In genomic region chr3:195720831-195721594, GRCh38 we compare ENCODE assay signal across 9 cellular contexts. TPM values are rescaled to one million over a fixed set of nuclear protein-coding genes. Genes with fewer than 3 reads are reported as not detected.
DNase-seq lines count a peak whose midpoint lies in the region; ATAC-seq and TF ChIP-seq lines count a peak whose summit lies in the region.
"Not testable (repeated sequence)": the region's sequence is repeated elsewhere in the genome, so short reads cannot be mapped to it uniquely, and the experiment has no call there.
"Had no signal": no experiment of that assay in that cellular context is flagged by ENCODE, and none has a peak within 500 bp of the region (broad histone marks: within the 10 kb centered on the region; RNA-seq: fewer than 3 reads in every experiment).

MUC20 (plus strand) TSS chr3:195720978; CDS start chr3:195721008, 30 bp downstream.

- H3K9me3 ChIP-seq in Caco-2, ascending aorta, vagina: not testable (repeated sequence)

- not testable (repeated sequence) for H3K36me3 Mint-ChIP-seq in Caco-2 (ENCODE audit: insufficient read depth, unreplicated experiment); natural killer cell treated with Interleukin-12 subunit alpha and Interleukin-12 subunit beta and Interleukin-15 and Interleukin-18, amount 100 ng/mL, for 72 hours; stimulated activated effector memory CD8-positive, alpha-beta T cell treated with anti-CD3 and anti-CD28 coated beads, Interleukin-12 subunit alpha, Interleukin-12 subunit beta, amount 100 ng/mL, for 72 hours

- peaks cover 43% of the 10 kb centered on the region for H3K4me1 Mint-ChIP-seq in Caco-2 (ENCODE audit: low read depth, unreplicated experiment)
- H3K4me1 Mint-ChIP-seq in natural killer cell treated with Interleukin-12 subunit alpha and Interleukin-12 subunit beta and Interleukin-15 and Interleukin-18, amount 100 ng/mL, for 72 hours (ENCODE audit: low read depth in 2 of 2): not testable (repeated sequence)
- H3K4me1 Mint-ChIP-seq in stimulated activated effector memory CD8-positive, alpha-beta T cell treated with anti-CD3 and anti-CD28 coated beads, Interleukin-12 subunit alpha, Interleukin-12 subunit beta, amount 100 ng/mL, for 72 hours: peaks cover 17% of the 10 kb centered on the region

- not testable (repeated sequence) for H3K27me3 ChIP-seq in Caco-2 (replicated peaks; ENCODE audit: control insufficient read depth, insufficient read depth, low read length); ascending aorta; vagina

- peak within 1 kb of the TSS; percentile 74 for H3K27ac Mint-ChIP-seq in Caco-2 (ENCODE audit: unreplicated experiment)
- not testable (repeated sequence) for H3K27ac Mint-ChIP-seq in natural killer cell treated with Interleukin-12 subunit alpha and Interleukin-12 subunit beta and Interleukin-15 and Interleukin-18, amount 100 ng/mL, for 72 hours
- peak within 1 kb of the TSS; percentile 67 for H3K27ac Mint-ChIP-seq in stimulated activated effector memory CD8-positive, alpha-beta T cell treated with anti-CD3 and anti-CD28 coated beads, Interleukin-12 subunit alpha, Interleukin-12 subunit beta, amount 100 ng/mL, for 72 hours

- peak; percentile 32 to 44 for ATAC-seq in natural killer cell treated with Interleukin-12 subunit alpha and Interleukin-12 subunit beta and Interleukin-15 and Interleukin-18, amount 100 ng/mL, for 72 hours
- ATAC-seq in stimulated activated effector memory CD8-positive, alpha-beta T cell treated with anti-CD3 and anti-CD28 coated beads, Interleukin-12 subunit alpha, Interleukin-12 subunit beta, amount 100 ng/mL, for 72 hours: peak; percentile 47

- not testable (repeated sequence) for H3K4me3 ChIP-seq in Caco-2 (ENCODE audit: low read depth, low read length); ascending aorta; vagina

- H3K9me3 Mint-ChIP-seq in Caco-2 (ENCODE audit: unreplicated experiment); natural killer cell treated with Interleukin-12 subunit alpha and Interleukin-12 subunit beta and Interleukin-15 and Interleukin-18, amount 100 ng/mL, for 72 hours; stimulated activated effector memory CD8-positive, alpha-beta T cell treated with anti-CD3 and anti-CD28 coated beads, Interleukin-12 subunit alpha, Interleukin-12 subunit beta, amount 100 ng/mL, for 72 hours: not testable (repeated sequence)

- TF ChIP-seq POLR2A in vagina (IDR thresholded peaks at IDR 0.05): not testable (repeated sequence)

- intact Hi-C loops in Caco-2 (cut with micrococcal nuclease; ENCODE audit: unreplicated experiment); ascending aorta (cut with DNase I); vagina (cut with DNase I): not testable (repeated sequence)

- H3K4me3 Mint-ChIP-seq in Caco-2 (ENCODE audit: unreplicated experiment); natural killer cell treated with Interleukin-12 subunit alpha and Interleukin-12 subunit beta and Interleukin-15 and Interleukin-18, amount 100 ng/mL, for 72 hours: not testable (repeated sequence)
- peak within 1 kb of the TSS; percentile 19 for H3K4me3 Mint-ChIP-seq in stimulated activated effector memory CD8-positive, alpha-beta T cell treated with anti-CD3 and anti-CD28 coated beads, Interleukin-12 subunit alpha, Interleukin-12 subunit beta, amount 100 ng/mL, for 72 hours

- not testable (repeated sequence) for TF ChIP-seq CTCF in Caco-2 (IDR thresholded peaks at IDR 0.05; ENCODE audit: insufficient read depth in 1 of 2, low read depth in 1 of 2, low read length in 1 of 2, severe bottlenecking in 1 of 2, unreplicated experiment in 1 of 2); ascending aorta (IDR thresholded peaks at IDR 0.05); vagina (IDR thresholded peaks at IDR 0.05)

- H3K36me3 ChIP-seq in Caco-2 (ENCODE audit: control insufficient read depth, insufficient read depth, low read length); ascending aorta; vagina: not testable (repeated sequence)

- POLR2A ChIA-PET in Caco-2 (lab: Charles Lee): interaction anchor here (0.6 kb wide), 1 partner anchor 417 kb away, joined by 3 read pairs; no protein-coding TSS in a partner anchor

- H3K27ac ChIP-seq in ascending aorta, vagina: not testable (repeated sequence)
- peak within 1 kb of the TSS; percentile 57 for H3K27ac ChIP-seq in epithelial cell of prostate

- not testable (repeated sequence) for H3K27me3 Mint-ChIP-seq in Caco-2 (ENCODE audit: insufficient read depth, unreplicated experiment); natural killer cell treated with Interleukin-12 subunit alpha and Interleukin-12 subunit beta and Interleukin-15 and Interleukin-18, amount 100 ng/mL, for 72 hours

- BruUV-seq in Caco-2 (replicated peaks; lab: Mats Ljungman, UMichigan): not testable (repeated sequence)

- CTCF ChIA-PET in Caco-2 (lab: Charles Lee): interaction anchor here (1.4 kb wide), 1 partner anchor 174 kb away, joined by 3 read pairs; no protein-coding TSS in a partner anchor

- peaks cover 35% of the 10 kb centered on the region for H3K4me1 ChIP-seq in Caco-2
- H3K4me1 ChIP-seq in ascending aorta, vagina: not testable (repeated sequence)

- DNase-seq in Caco-2: peak in 1 of 2 experiments; percentile 60
- peak; percentile 60 for DNase-seq in RPMI8226
- DNase-seq in ascending aorta (ENCODE audit: low spot score in 2 of 2); natural killer cell treated with Interleukin-12 subunit alpha and Interleukin-12 subunit beta and Interleukin-15 and Interleukin-18, amount 100 ng/mL, for 72 hours (ENCODE audit: low spot score); stimulated activated effector memory CD8-positive, alpha-beta T cell treated with anti-CD3 and anti-CD28 coated beads, Interleukin-12 subunit alpha, Interleukin-12 subunit beta, amount 100 ng/mL, for 72 hours (ENCODE audit: low spot score in 2 of 2); vagina (ENCODE audit: extremely low spot score in 2 of 2): not testable (repeated sequence)
- DNase-seq in epithelial cell of prostate (ENCODE audit: low read depth, low spot score): peak; percentile 66
- DNase-seq in left kidney (ENCODE audit: low read depth, low spot score): peak; percentile 63

RNA-seq across cellular contexts. Expression of gene MUC20, which starts in this region (rescaled TPM):
- total RNA-seq in Caco-2 (2022): 0.88 and 1.9 TPM in 2 replicates
- total RNA-seq in ascending aorta: 52.0 TPM
- total RNA-seq in natural killer cell treated with Interleukin-12 subunit alpha and Interleukin-12 subunit beta and Interleukin-15 and Interleukin-18, amount 100 ng/mL, for 72 hours: 1 to 10 TPM; 2.4 to 3.5 TPM
- total RNA-seq in vagina: 23.8 TPM
- total RNA-seq: astrocyte had no signal
